In genomic region chrX:26851981-26852380, GRCh38 we compare ENCODE assay signal across 15 cellular contexts.
A peak's percentile ranks its signal among the peaks of the same experiment; 100 is the strongest.
DNase-seq lines count a peak whose midpoint lies in the region; FAIRE-seq and TF ChIP-seq lines count a peak whose summit lies in the region.
"Had no signal": no experiment of that assay in that cellular context is flagged by ENCODE, and none has a peak within 500 bp of the region (broad histone marks: within the 10 kb centered on the region; RNA-seq: fewer than 3 reads in every experiment).

No MANE protein-coding gene starts in this region.

- no peak overlapping the region for H3K4me3 Mint-ChIP-seq in activated naive CD4-positive, alpha-beta T cell treated with anti-CD3 and anti-CD28 coated beads, Interleukin-2, amount 10 ng/mL, durations not matched to agents 7 days and 5 days
- H3K4me3 Mint-ChIP-seq: activated naive CD8-positive, alpha-beta T cell treated with anti-CD3 and anti-CD28 coated beads, Interleukin-2, amount 10 ng/mL, durations not matched to agents 7 days and 5 days; neural crest cell had no signal

- DNase-seq in ELF-1 (ENCODE audit: low read depth, low spot score) (peak; percentile 1), LNCaP clone FGC (ENCODE audit: low read depth) (no peak), amniotic epithelial cell (ENCODE audit: low read depth) (peak; percentile 26), kidney tubule cell (ENCODE audit: low spot score) (peak; percentile 36), AG08396 (ENCODE audit: low spot score) (no peak), iPS-NIHi7 (ENCODE audit: extremely low spot score) (no peak), kidney (no peak)
- DNase-seq in activated naive CD4-positive, alpha-beta T cell treated with anti-CD3 and anti-CD28 coated beads, Interleukin-2, amount 10 ng/mL, durations not matched to agents 7 days and 5 days = no peak
- DNase-seq: activated naive CD8-positive, alpha-beta T cell treated with anti-CD3 and anti-CD28 coated beads, Interleukin-2, amount 10 ng/mL, durations not matched to agents 7 days and 5 days; DMS79; glutamatergic neuron; NCI-H774 had no signal

- H3K27ac ChIP-seq in kidney (ENCODE audit: low read depth in 2 of 2, low read length in 2 of 2) = no peak overlapping the region
- H3K27ac ChIP-seq: vagina had no signal

- no peak overlapping the region for H3K27ac Mint-ChIP-seq in activated naive CD4-positive, alpha-beta T cell treated with anti-CD3 and anti-CD28 coated beads, Interleukin-2, amount 10 ng/mL, durations not matched to agents 7 days and 5 days
- H3K27ac Mint-ChIP-seq: activated naive CD8-positive, alpha-beta T cell treated with anti-CD3 and anti-CD28 coated beads, Interleukin-2, amount 10 ng/mL, durations not matched to agents 7 days and 5 days had no signal

- intact Hi-C loops in kidney (cut with DNase I) = no loop called here

- no peaks in the 10 kb centered on the region for H3K36me3 Mint-ChIP-seq in activated naive CD4-positive, alpha-beta T cell treated with anti-CD3 and anti-CD28 coated beads, Interleukin-2, amount 10 ng/mL, durations not matched to agents 7 days and 5 days
- H3K36me3 Mint-ChIP-seq: activated naive CD8-positive, alpha-beta T cell treated with anti-CD3 and anti-CD28 coated beads, Interleukin-2, amount 10 ng/mL, durations not matched to agents 7 days and 5 days had no signal

- peak; percentile 45 for TF ChIP-seq CTCF in LNCaP clone FGC (IDR thresholded peaks at IDR 0.05; ENCODE audit: control insufficient read depth, extremely low read depth, insufficient read depth)
- TF ChIP-seq CTCF in kidney (IDR thresholded peaks at IDR 0.05; ENCODE audit: borderline replicate concordance, extremely low read depth, insufficient read depth) = no peak

- peaks cover 2% of the 10 kb centered on the region for H3K9me3 Mint-ChIP-seq in activated naive CD4-positive, alpha-beta T cell treated with anti-CD3 and anti-CD28 coated beads, Interleukin-2, amount 10 ng/mL, durations not matched to agents 7 days and 5 days
- H3K9me3 Mint-ChIP-seq: activated naive CD8-positive, alpha-beta T cell treated with anti-CD3 and anti-CD28 coated beads, Interleukin-2, amount 10 ng/mL, durations not matched to agents 7 days and 5 days; neural crest cell had no signal

- H3K9me3 ChIP-seq in kidney (ENCODE audit: control insufficient read depth in 1 of 2, low read length in 2 of 2) = no peaks in the 10 kb centered on the region
- H3K9me3 ChIP-seq: vagina had no signal

- H3K4me1 ChIP-seq in kidney (ENCODE audit: control insufficient read depth in 1 of 2, insufficient read depth in 1 of 2, low read depth in 1 of 2, low read length in 2 of 2) = no peaks in the 10 kb centered on the region
- H3K4me1 ChIP-seq: vagina had no signal

- H3K4me3 ChIP-seq in LNCaP clone FGC (ENCODE audit: low read depth, low read length) = no peak overlapping the region
- no peak overlapping the region for H3K4me3 ChIP-seq in kidney (ENCODE audit: low read length in 2 of 2)
- H3K4me3 ChIP-seq: vagina had no signal

- H3K4me1 Mint-ChIP-seq in activated naive CD4-positive, alpha-beta T cell treated with anti-CD3 and anti-CD28 coated beads, Interleukin-2, amount 10 ng/mL, durations not matched to agents 7 days and 5 days = no peaks in the 10 kb centered on the region
- H3K4me1 Mint-ChIP-seq: activated naive CD8-positive, alpha-beta T cell treated with anti-CD3 and anti-CD28 coated beads, Interleukin-2, amount 10 ng/mL, durations not matched to agents 7 days and 5 days; neural crest cell had no signal

- H3K36me3 ChIP-seq in kidney (ENCODE audit: control insufficient read depth in 1 of 2, insufficient read depth in 2 of 2, low read length in 2 of 2) = no peaks in the 10 kb centered on the region
- H3K36me3 ChIP-seq: vagina had no signal

- no peak overlapping the region for H3K9ac ChIP-seq in kidney (ENCODE audit: low read length in 2 of 2)

- FAIRE-seq in kidney (lab: Jason Lieb, UNC) = no peak
- FAIRE-seq: GM19239 had no signal

- H3K27me3 Mint-ChIP-seq in activated naive CD4-positive, alpha-beta T cell treated with anti-CD3 and anti-CD28 coated beads, Interleukin-2, amount 10 ng/mL, durations not matched to agents 7 days and 5 days = no peaks in the 10 kb centered on the region
- H3K27me3 Mint-ChIP-seq: activated naive CD8-positive, alpha-beta T cell treated with anti-CD3 and anti-CD28 coated beads, Interleukin-2, amount 10 ng/mL, durations not matched to agents 7 days and 5 days had no signal

- CTCF ChIA-PET in activated naive CD4-positive, alpha-beta T cell treated with anti-CD3 and anti-CD28 coated beads, Interleukin-2, amount 10 ng/mL, durations not matched to agents 7 days and 5 days (lab: Charles Lee) = no interaction called here

Comparison
In these comparisons a context has a peak if more than half of its experiments do, and no peak if none do; other contexts are left out.
1. DNase-seq: peak in ELF-1 (single experiment), amniotic epithelial cell (single experiment) and kidney tubule cell (single experiment); none in LNCaP clone FGC (single experiment), AG08396 (single experiment), iPS-NIHi7 (single experiment), kidney (single experiment) and activated naive CD4-positive, alpha-beta T cell treated with anti-CD3 and anti-CD28 coated beads, Interleukin-2, amount 10 ng/mL, durations not matched to agents 7 days and 5 days (single experiment).